Comparison of ENCODE assay signal across 29 cellular contexts in the genomic region with DNA sequence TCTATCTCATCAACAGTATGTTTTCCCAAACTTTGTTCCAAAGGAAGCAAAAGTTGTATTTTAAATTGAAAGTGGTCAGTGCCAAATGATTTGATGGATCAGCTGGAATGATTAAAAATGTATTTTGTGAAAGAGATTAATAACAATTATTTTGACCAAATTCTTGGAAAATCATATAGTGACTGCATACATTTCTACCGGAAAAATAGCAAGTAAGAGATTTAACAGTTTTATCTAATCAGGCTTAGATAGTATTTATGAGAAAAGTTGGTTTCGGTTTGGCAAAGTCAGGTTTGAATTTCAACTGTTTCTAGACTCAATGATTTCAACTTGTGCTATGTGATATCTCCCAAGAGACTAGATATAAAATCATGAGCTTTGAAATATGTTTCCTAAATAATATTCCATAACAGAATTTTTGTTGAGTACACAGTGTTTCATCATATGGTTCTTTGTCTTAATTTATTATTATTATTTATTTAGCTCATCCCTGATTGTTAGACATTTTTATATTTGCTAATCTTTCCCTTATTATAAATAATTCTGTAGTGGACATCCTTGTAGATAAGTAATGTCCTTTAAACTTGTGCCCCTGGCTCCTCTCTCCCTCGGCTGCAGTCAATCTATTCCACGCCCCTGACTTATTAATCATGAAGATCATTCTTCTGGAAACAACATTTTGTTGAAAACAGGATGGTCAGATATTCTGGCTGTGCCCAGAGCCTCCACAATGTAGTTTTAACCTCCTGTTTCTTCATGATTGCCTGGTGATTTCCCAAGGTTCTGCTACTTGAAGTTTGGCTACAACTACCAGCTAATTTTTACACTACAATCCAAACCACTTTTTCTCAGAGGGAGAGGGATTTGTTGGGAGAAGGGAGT.
A peak's percentile ranks its signal among the peaks of the same experiment; 100 is the strongest.
DNase-seq lines count a peak whose midpoint lies in the region; ATAC-seq and TF ChIP-seq lines count a peak whose summit lies in the region.
"Had no signal": no experiment of that assay in that cellular context is flagged by ENCODE, and none has a peak within 500 bp of the region (broad histone marks: within the 10 kb centered on the region; RNA-seq: fewer than 3 reads in every experiment).

No MANE protein-coding gene starts in this region.

- peaks cover 50% of the 10 kb centered on the region for H3K4me1 Mint-ChIP-seq in mesothelial cell of epicardium
- H3K4me1 Mint-ChIP-seq: CD4-positive, alpha-beta memory T cell; central memory CD8-positive, alpha-beta T cell had no signal

- no peak overlapping the region for H3K27ac ChIP-seq in thoracic aorta
- H3K27ac ChIP-seq: esophagus squamous epithelium, SJCRH30 had no signal

- H3K36me3 ChIP-seq in thoracic aorta, result no peaks in the 10 kb centered on the region
- H3K36me3 ChIP-seq: esophagus squamous epithelium, SJCRH30 had no signal

- H3K36me3 Mint-ChIP-seq in mesothelial cell of epicardium, result peaks cover 16% of the 10 kb centered on the region
- H3K36me3 Mint-ChIP-seq: activated naive CD8-positive, alpha-beta T cell treated with anti-CD3 and anti-CD28 coated beads, Interleukin-2, amount 10 ng/mL, durations not matched to agents 7 days and 5 days; CD4-positive, alpha-beta memory T cell had no signal

- H3K27ac Mint-ChIP-seq in mesothelial cell of epicardium, result peak overlapping the region; percentile 82
- H3K27ac Mint-ChIP-seq: activated naive CD8-positive, alpha-beta T cell treated with anti-CD3 and anti-CD28 coated beads, Interleukin-2, amount 10 ng/mL, durations not matched to agents 7 days and 5 days; activated T-cell treated with anti-CD3 and anti-CD28 coated beads, Interleukin-2, amount 50 U/mL, for 24 hours; B cell; CD4-positive, alpha-beta memory T cell; IgD-negative memory B cell; naive thymus-derived CD4-positive, alpha-beta T cell had no signal

- H3K27me3 ChIP-seq in thoracic aorta (replicated peaks; ENCODE audit: insufficient read depth), result no peaks in the 10 kb centered on the region
- H3K27me3 ChIP-seq: esophagus squamous epithelium, SJCRH30 had no signal

- ATAC-seq in thoracic aorta (ENCODE audit: insufficient number of reproducible peaks, low FRiP score, low read depth) (no peak), HG02610 (IDR thresholded peaks at IDR 0.05; ENCODE audit: unreplicated experiment) (no peak)
- ATAC-seq: naive thymus-derived CD4-positive, alpha-beta T cell; stimulated activated naive CD8-positive, alpha-beta T cell treated with anti-CD3 and anti-CD28 coated beads, Interleukin-15, Interleukin-2, amounts not matched to agents 100 U/mL and 50 U/mL, for 24 hours had no signal

- peaks cover 29% of the 10 kb centered on the region for H3K9me3 Mint-ChIP-seq in mesothelial cell of epicardium

- no peak overlapping the region for H3K4me3 Mint-ChIP-seq in mesothelial cell of epicardium
- H3K4me3 Mint-ChIP-seq: activated naive CD8-positive, alpha-beta T cell treated with anti-CD3 and anti-CD28 coated beads, Interleukin-2, amount 10 ng/mL, durations not matched to agents 7 days and 5 days; activated T-cell treated with anti-CD3 and anti-CD28 coated beads, Interleukin-2, amount 50 U/mL, for 24 hours; B cell; CD4-positive, alpha-beta memory T cell; central memory CD8-positive, alpha-beta T cell; IgD-negative memory B cell; naive thymus-derived CD4-positive, alpha-beta T cell had no signal

- no peaks in the 10 kb centered on the region for H3K9me3 ChIP-seq in thoracic aorta
- H3K9me3 ChIP-seq: esophagus squamous epithelium, SJCRH30 had no signal

- no peaks in the 10 kb centered on the region for H3K27me3 Mint-ChIP-seq in mesothelial cell of epicardium (ENCODE audit: low read depth)
- H3K27me3 Mint-ChIP-seq: activated naive CD8-positive, alpha-beta T cell treated with anti-CD3 and anti-CD28 coated beads, Interleukin-2, amount 10 ng/mL, durations not matched to agents 7 days and 5 days; activated T-cell treated with anti-CD3 and anti-CD28 coated beads, Interleukin-2, amount 50 U/mL, for 24 hours; B cell; CD4-positive, alpha-beta memory T cell; central memory CD8-positive, alpha-beta T cell; naive thymus-derived CD4-positive, alpha-beta T cell had no signal

- peaks cover 0 to 15% of the 10 kb centered on the region in 2 donors for H3K4me1 ChIP-seq in thoracic aorta (ENCODE audit: control insufficient read depth in 1 of 2, low read depth in 2 of 2)
- H3K4me1 ChIP-seq: esophagus squamous epithelium, SJCRH30 had no signal

- TF ChIP-seq CTCF in mesothelial cell of epicardium (IDR thresholded peaks at IDR 0.05; ENCODE audit: unreplicated experiment) (no peak), thoracic aorta (IDR thresholded peaks at IDR 0.05) (no peak), GM20000 (IDR thresholded peaks at IDR 0.05; ENCODE audit: extremely low read depth, missing control alignments) (no peak)

- peak; percentile 21 for DNase-seq in OCI-M1 (lab: John Stamatoyannopoulos, UW)
- DNase-seq in fibroblast of gingiva (ENCODE audit: low read depth), result peak; percentile 17
- DNase-seq in mesothelial cell of epicardium (ENCODE audit: low spot score in 2 of 2, unreplicated experiment in 2 of 2), result no peak
- no peak for DNase-seq in thoracic aorta (ENCODE audit: low spot score)
- no peak for DNase-seq in T-helper 2 cell
- DNase-seq in NCI-H446 (lab: John Stamatoyannopoulos, UW), result no peak
- DNase-seq in GM20000 (ENCODE audit: low spot score), result no peak
- DNase-seq: ACHN; activated CD4-positive, alpha-beta T cell treated with anti-CD3 and anti-CD28 coated beads, Interleukin-2, amount 50 U/mL, for 1 hour; activated CD4-positive, CD25-positive, alpha-beta regulatory T cell; activated effector memory CD4-positive, alpha-beta T cell treated with anti-CD3 and anti-CD28 coated beads, Interleukin-2, amount 50 U/mL, for 16 hours; activated naive CD8-positive, alpha-beta T cell treated with anti-CD3 and anti-CD28 coated beads, Interleukin-2, amount 10 ng/mL, durations not matched to agents 7 days and 5 days; activated T-cell treated with anti-CD3 and anti-CD28 coated beads, Interleukin-2, amount 50 U/mL, for 24 hours; CD4-positive, alpha-beta memory T cell; DMS 273 treated with DMSO at 0.1 percent for 48 hours; EL; esophagus squamous epithelium; midbrain; naive thymus-derived CD4-positive, alpha-beta T cell; NCI-H146; NCI-H510A; RPMI8226; SJCRH30; stimulated activated naive CD8-positive, alpha-beta T cell treated with anti-CD3 and anti-CD28 coated beads, Interleukin-15, Interleukin-2, amounts not matched to agents 100 U/mL and 50 U/mL, for 24 hours; SW 1271 had no signal

- peak overlapping the region; percentile 41 for H3K4me3 ChIP-seq in thoracic aorta
- H3K4me3 ChIP-seq: esophagus squamous epithelium, SJCRH30 had no signal

Comparison
In these comparisons a context has a peak if more than half of its experiments do, and no peak if none do; other contexts are left out.
1. DNase-seq: peak in OCI-M1 (single experiment) and fibroblast of gingiva (single experiment); none in mesothelial cell of epicardium (0 of 2), thoracic aorta (single experiment), T-helper 2 cell (0 of 5), NCI-H446 (0 of 2) and GM20000 (single experiment).